In the genomic region with DNA sequence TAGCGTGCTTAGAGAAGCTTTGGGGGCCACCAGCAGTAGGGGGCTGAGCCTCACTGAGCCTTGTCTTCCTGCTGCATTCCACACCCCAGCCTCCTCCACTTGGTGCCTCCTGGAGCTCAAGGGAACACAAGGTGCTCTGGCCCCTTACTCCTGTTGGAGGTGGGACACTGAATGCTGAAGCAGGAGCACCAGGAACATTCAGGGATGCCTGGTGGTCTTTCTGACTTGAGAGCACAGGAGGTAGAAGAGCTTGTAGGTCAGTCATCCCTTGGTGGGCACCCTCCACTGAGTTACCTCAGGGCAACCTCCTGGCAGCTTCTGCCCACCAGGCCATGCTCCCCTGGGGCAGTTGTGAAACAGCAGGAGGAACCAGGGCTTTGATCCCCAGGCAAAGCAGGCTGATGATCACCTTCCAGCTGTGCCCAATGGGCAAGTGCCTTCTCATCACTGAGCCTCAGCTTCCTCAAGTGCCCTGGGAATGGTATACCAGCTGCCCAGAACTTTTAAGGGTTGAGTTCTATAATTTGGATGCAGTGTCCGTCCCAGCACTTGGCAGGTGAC, we compare ENCODE assay signal across 35 cellular contexts. TPM values are rescaled to one million over a fixed set of nuclear protein-coding genes. Genes with fewer than 3 reads are reported as not detected.
DNase-seq lines count a peak whose midpoint lies in the region; ATAC-seq, FAIRE-seq and TF ChIP-seq lines count a peak whose summit lies in the region.
"Had no signal": no experiment of that assay in that cellular context is flagged by ENCODE, and none has a peak within 500 bp of the region (broad histone marks: within the 10 kb centered on the region; RNA-seq: fewer than 3 reads in every experiment).

No MANE protein-coding gene starts in this region.

- H2BK120ac ChIP-seq in mesenchymal stem cell (ENCODE audit: low read depth, low read length) = no peak overlapping the region

- peaks cover 88% of the 10 kb centered on the region for H3K36me3 Mint-ChIP-seq in CD8-positive, alpha-beta T cell
- H3K36me3 Mint-ChIP-seq in astrocyte (ENCODE audit: low read depth, unreplicated experiment) = peaks cover 53% of the 10 kb centered on the region

- H3K9ac ChIP-seq in astrocyte (ENCODE audit: low read length) (no peak overlapping the region), mesenchymal stem cell (ENCODE audit: low read length) (peak overlapping the region; percentile 72)

- no peak overlapping the region for H4K91ac ChIP-seq in mesenchymal stem cell (ENCODE audit: low read length)

- H3K36me3 ChIP-seq in ACC112 (ENCODE audit: insufficient read depth, low read length) (peaks cover 31% of the 10 kb centered on the region), astrocyte (ENCODE audit: insufficient read depth, low read length) (peaks cover 13% of the 10 kb centered on the region), mesenchymal stem cell (ENCODE audit: control insufficient read depth in 1 of 2, insufficient read depth in 2 of 2, low read depth in 1 of 2, low read length in 2 of 2) (peaks cover 60 to 66% of the 10 kb centered on the region in 2 experiments)
- peaks cover 58% of the 10 kb centered on the region for H3K36me3 ChIP-seq in CD8-positive, alpha-beta T cell (ENCODE audit: insufficient read depth, low read length)

- peak overlapping the region in 1 of 2 experiments; percentile 6 for H2BK12ac ChIP-seq in mesenchymal stem cell (ENCODE audit: low read length in 2 of 2)

- no peak for ATAC-seq in CD8-positive, alpha-beta T cell
- ATAC-seq in HG03520 (IDR thresholded peaks at IDR 0.05; ENCODE audit: unreplicated experiment) = no peak
- ATAC-seq: GM23338; stimulated activated effector memory CD8-positive, alpha-beta T cell treated with anti-CD3 and anti-CD28 coated beads, Interleukin-12 subunit alpha, Interleukin-12 subunit beta, amount 100 ng/mL, for 72 hours had no signal

- peaks cover 32% of the 10 kb centered on the region for H3K4me1 ChIP-seq in ACC112 (ENCODE audit: control insufficient read depth, insufficient read depth, low read length, unreplicated experiment)
- H3K4me1 ChIP-seq in CD8-positive, alpha-beta T cell (ENCODE audit: insufficient read depth, low read length) = peaks cover 15% of the 10 kb centered on the region
- H3K4me1 ChIP-seq in astrocyte (ENCODE audit: insufficient read depth, low read length) = peaks cover 29% of the 10 kb centered on the region
- peaks cover 20% of the 10 kb centered on the region for H3K4me1 ChIP-seq in mesenchymal stem cell (ENCODE audit: control insufficient read depth, insufficient read depth, low read depth, low read length)

- H2AK5ac ChIP-seq in mesenchymal stem cell (ENCODE audit: low read length, severe bottlenecking) = no peak overlapping the region

- intact Hi-C loops in CD8-positive, alpha-beta T cell (cut with DNase I, micrococcal nuclease) = loop anchor here in 1 of 2 experiments (10.0 kb wide), 1 partner anchor 106 kb away; no protein-coding TSS in a partner anchor

- no peak overlapping the region for H4K8ac ChIP-seq in mesenchymal stem cell (ENCODE audit: low read length)

- H3K27me3 Mint-ChIP-seq in CD8-positive, alpha-beta T cell (ENCODE audit: low read depth) = no peaks in the 10 kb centered on the region
- H3K27me3 Mint-ChIP-seq in astrocyte (ENCODE audit: low read depth, unreplicated experiment) = no peaks in the 10 kb centered on the region
- H3K27me3 Mint-ChIP-seq: activated naive CD4-positive, alpha-beta T cell treated with anti-CD3 and anti-CD28 coated beads, Interleukin-2, amount 50 U/mL, for 24 hours; type B pancreatic cell had no signal

- no peak overlapping the region for H2BK5ac ChIP-seq in mesenchymal stem cell (ENCODE audit: low read depth, low read length, poor library complexity, severe bottlenecking)

- peak overlapping the region; percentile 60 for H3K27ac Mint-ChIP-seq in CD8-positive, alpha-beta T cell
- H3K27ac Mint-ChIP-seq in astrocyte (ENCODE audit: unreplicated experiment) = peak overlapping the region; percentile 78
- H3K27ac Mint-ChIP-seq: activated naive CD4-positive, alpha-beta T cell treated with anti-CD3 and anti-CD28 coated beads, Interleukin-2, amount 50 U/mL, for 24 hours; GM23338; mesothelial cell of epicardium; type B pancreatic cell had no signal

- peaks cover 2% of the 10 kb centered on the region for H3K79me2 ChIP-seq in ACC112 (ENCODE audit: control insufficient read depth, insufficient read depth, low read length, unreplicated experiment)
- H3K79me2 ChIP-seq in astrocyte (ENCODE audit: insufficient read depth, low read length) = no peaks in the 10 kb centered on the region

- no peaks in the 10 kb centered on the region for H3K27me3 ChIP-seq in ACC112 (ENCODE audit: insufficient read depth, low read length)
- H3K27me3 ChIP-seq in CD8-positive, alpha-beta T cell (ENCODE audit: insufficient read depth, low read length) = no peaks in the 10 kb centered on the region
- H3K27me3 ChIP-seq in astrocyte (ENCODE audit: insufficient read depth, low read length) = no peaks in the 10 kb centered on the region
- H3K27me3 ChIP-seq in mesenchymal stem cell (ENCODE audit: control insufficient read depth in 1 of 2, insufficient read depth in 1 of 2, low read length in 2 of 2) = no peaks in the 10 kb centered on the region
- H3K27me3 ChIP-seq: neutrophil had no signal

- POLR2A ChIA-PET in CD8-positive, alpha-beta T cell (lab: Charles Lee) = interaction anchor here (1.1 kb wide), 1 partner anchor 50 kb away, joined by 3 read pairs; a partner anchor contains a TSS

- 98% methylated on average over 2 of the region's 2 CpGs for WGBS in mesenchymal stem cell

- DNase-seq in CD8-positive, alpha-beta T cell = no peak
- DNase-seq in astrocyte (ENCODE audit: low read depth) = no peak
- DNase-seq in mesenchymal stem cell = no peak
- DNase-seq in DMS153 (lab: John Stamatoyannopoulos, UW) = no peak
- no peak for DNase-seq in HuH-7.5 (ENCODE audit: low spot score)
- DNase-seq in activated CD4-positive, alpha-beta T cell treated with anti-CD3 and anti-CD28 coated beads for 1 hour = no peak
- DNase-seq: amygdala; DND-41; effector CD4-positive, alpha-beta T cell; GF-D8; glutamatergic neuron; NCI-H1092; NCI-H187; NCI-H2171; stimulated activated CD4-positive, alpha-beta T cell treated with anti-CD3 and anti-CD28 coated beads, Interleukin-4, amount 100 ng/mL, for 4 hours had no signal

- H3K14ac ChIP-seq in mesenchymal stem cell (ENCODE audit: low read length in 2 of 2) = no peak overlapping the region

- H2BK15ac ChIP-seq in mesenchymal stem cell (ENCODE audit: low read depth, poor library complexity, severe bottlenecking) = no peak overlapping the region

- no peak for FAIRE-seq in astrocyte (lab: Jason Lieb, UNC)
- FAIRE-seq: bronchial epithelial cell, islet of Langerhans, TTC549 had no signal

- H3K9me3 ChIP-seq in CD8-positive, alpha-beta T cell (ENCODE audit: low read length) = no peaks in the 10 kb centered on the region
- H3K9me3 ChIP-seq in astrocyte (ENCODE audit: insufficient read depth, low read depth, low read length) (no peaks in the 10 kb centered on the region), mesenchymal stem cell (ENCODE audit: control insufficient read depth, low read length) (no peaks in the 10 kb centered on the region)
- H3K9me3 ChIP-seq: neutrophil had no signal

- H3K27ac ChIP-seq in ACC112 (ENCODE audit: low read depth, low read length) (peak overlapping the region; percentile 95), astrocyte (ENCODE audit: low read depth, low read length) (no peak overlapping the region), mesenchymal stem cell (ENCODE audit: low read length, poor library complexity, severe bottlenecking) (no peak overlapping the region)
- no peak overlapping the region for H3K27ac ChIP-seq in CD8-positive, alpha-beta T cell (ENCODE audit: low read depth, low read length)
- H3K27ac ChIP-seq: neutrophil, RWPE1 had no signal

- H3K4me1 Mint-ChIP-seq in CD8-positive, alpha-beta T cell (ENCODE audit: low read depth) = peaks cover 18% of the 10 kb centered on the region
- H3K4me1 Mint-ChIP-seq in astrocyte (ENCODE audit: low read depth, unreplicated experiment) = peaks cover 7% of the 10 kb centered on the region
- H3K4me1 Mint-ChIP-seq: activated naive CD4-positive, alpha-beta T cell treated with anti-CD3 and anti-CD28 coated beads, Interleukin-2, amount 50 U/mL, for 24 hours; GM23338; mesothelial cell of epicardium had no signal

- no peak overlapping the region for H3K18ac ChIP-seq in mesenchymal stem cell (ENCODE audit: low read depth in 1 of 2, low read length in 2 of 2)

- peaks cover 3% of the 10 kb centered on the region for H3K79me1 ChIP-seq in mesenchymal stem cell (replicated peaks; ENCODE audit: low read length, poor library complexity, severe bottlenecking)

- H3K4me2 ChIP-seq in astrocyte (ENCODE audit: low read length) = peak overlapping the region; percentile 77
- no peak overlapping the region for H3K4me2 ChIP-seq in mesenchymal stem cell (ENCODE audit: low read length, poor library complexity, severe bottlenecking)
- H3K4me2 ChIP-seq: GM23338 had no signal

- no peak for TF ChIP-seq CTCF in CD8-positive, alpha-beta T cell (IDR thresholded peaks at IDR 0.05)
- TF ChIP-seq CTCF in astrocyte (IDR thresholded peaks at IDR 0.05; ENCODE audit: insufficient read depth, low read depth, low read length) = no peak

- H3K9me3 Mint-ChIP-seq in CD8-positive, alpha-beta T cell = no peaks in the 10 kb centered on the region
- H3K9me3 Mint-ChIP-seq in astrocyte (ENCODE audit: unreplicated experiment) = no peaks in the 10 kb centered on the region
- H3K9me3 Mint-ChIP-seq: activated naive CD4-positive, alpha-beta T cell treated with anti-CD3 and anti-CD28 coated beads, Interleukin-2, amount 50 U/mL, for 24 hours; mesothelial cell of epicardium; stimulated activated effector memory CD8-positive, alpha-beta T cell treated with anti-CD3 and anti-CD28 coated beads, Interleukin-12 subunit alpha, Interleukin-12 subunit beta, amount 100 ng/mL, for 72 hours; type B pancreatic cell had no signal

- peak overlapping the region in 1 of 2 experiments; percentile 28 for H3K4ac ChIP-seq in mesenchymal stem cell (ENCODE audit: low read depth in 1 of 2, low read length in 2 of 2)

- H2AFZ ChIP-seq in ACC112 (ENCODE audit: low read length, unreplicated experiment) (no peak overlapping the region), astrocyte (ENCODE audit: low read depth, low read length) (no peak overlapping the region), mesenchymal stem cell (ENCODE audit: low read depth, low read length) (no peak overlapping the region)
- H2AFZ ChIP-seq: GM23338 had no signal

- H3K4me3 Mint-ChIP-seq in CD8-positive, alpha-beta T cell = no peak overlapping the region
- no peak overlapping the region for H3K4me3 Mint-ChIP-seq in astrocyte (ENCODE audit: unreplicated experiment)
- H3K4me3 Mint-ChIP-seq: activated naive CD4-positive, alpha-beta T cell treated with anti-CD3 and anti-CD28 coated beads, Interleukin-2, amount 50 U/mL, for 24 hours; GM23338; mesothelial cell of epicardium; stimulated activated effector memory CD8-positive, alpha-beta T cell treated with anti-CD3 and anti-CD28 coated beads, Interleukin-12 subunit alpha, Interleukin-12 subunit beta, amount 100 ng/mL, for 72 hours; type B pancreatic cell had no signal

- CTCF ChIA-PET in CD8-positive, alpha-beta T cell (lab: Charles Lee) = interaction anchor here (1.2 to 1.3 kb wide), 2 partner anchors 94 to 113 kb away, joined by 4 read pairs; no protein-coding TSS in a partner anchor

- H3K4me3 ChIP-seq in ACC112 (ENCODE audit: low read depth, low read length) (no peak overlapping the region), astrocyte (ENCODE audit: insufficient read depth, low read depth, low read length) (no peak overlapping the region), mesenchymal stem cell (ENCODE audit: insufficient read depth in 1 of 2, low read depth in 1 of 2, low read length in 2 of 2) (peak overlapping the region in 1 of 2 experiments; percentile 29)
- H3K4me3 ChIP-seq in CD8-positive, alpha-beta T cell (ENCODE audit: low read depth, low read length) = no peak overlapping the region
- H3K4me3 ChIP-seq: GM23338 had no signal

- H3K23ac ChIP-seq in mesenchymal stem cell (ENCODE audit: low read length in 2 of 2) = no peak overlapping the region

- peaks cover 44% of the 10 kb centered on the region for H4K20me1 ChIP-seq in astrocyte (ENCODE audit: insufficient read depth, low read length)

RNA-seq across cellular contexts. Expression of a gene that starts 50.1 kb away (rescaled TPM):
- total RNA-seq in CD8-positive, alpha-beta T cell = 100 to 1,000 TPM; 104 to 118 TPM
- 46.3 and 50.2 TPM in 2 replicates for total RNA-seq in astrocyte
- polyA plus RNA-seq in mesenchymal stem cell (2013, experiment 1 of 2) = 54.3 TPM
- 52.5 TPM for polyA plus RNA-seq in mesenchymal stem cell (2013, experiment 2 of 2)

RNA-seq across cellular contexts. Expression of a gene that starts 56.0 kb away (rescaled TPM):
- not detected for total RNA-seq in CD8-positive, alpha-beta T cell
- total RNA-seq in astrocyte = not detected in 2 replicates
- not detected for polyA plus RNA-seq in mesenchymal stem cell (2013, experiment 1 of 2)
- polyA plus RNA-seq in mesenchymal stem cell (2013, experiment 2 of 2) = not detected
- total RNA-seq: bronchial epithelial cell; epithelial cell of proximal tubule; GM23338; left lobe of liver; mesothelial cell of epicardium; OCI-LY7; posterior vena cava; subcutaneous adipose tissue; T-helper 1 cell treated with Interleukin-12 subunit alpha and Interleukin-12 subunit beta and Interleukin-4 antibody, amounts not matched to agents 30 ng/mL and 1 ng/mL, for 36 hours had no signal
- polyA plus RNA-seq: AG04450, BJ, GM23338 had no signal
